ENCODE assay signal across 3 cellular contexts in genomic region chr3:148577579-148577978, GRCh38.
DNase-seq lines count a peak whose midpoint lies in the region; ATAC-seq, FAIRE-seq and TF ChIP-seq lines count a peak whose summit lies in the region.
"Not testable (repeated sequence)": the region's sequence is repeated elsewhere in the genome, so short reads cannot be mapped to it uniquely, and the experiment has no call there.

No MANE protein-coding gene starts in this region.

- ATAC-seq in A549, K562, HepG2: not testable (repeated sequence)

- H3K36me3 ChIP-seq in K562 (ENCODE audit: control insufficient read depth, insufficient read depth, low read length); HepG2 (replicated peaks in 1 of 2; ENCODE audit: control insufficient read depth in 1 of 2, insufficient read depth in 2 of 2, low read length in 2 of 2): not testable (repeated sequence)

- not testable (repeated sequence) for BruUV-seq in K562 (replicated peaks; lab: Mats Ljungman, UMichigan); HepG2 (replicated peaks; lab: Mats Ljungman, UMichigan)

- not testable (repeated sequence) for TF ChIP-seq CTCF in A549 (IDR thresholded peaks at IDR 0.05); K562 (IDR thresholded peaks at IDR 0.05 in 2 of 3, conservative IDR thresholded peaks at IDR 0.05 in 1 of 3; ENCODE audit: insufficient read depth in 2 of 3, low read depth in 1 of 3, low read length in 3 of 3); HepG2 (CRISPR knock-in tag; IDR thresholded peaks at IDR 0.05)

- intact Hi-C loops in K562 (cut with micrococcal nuclease); HepG2 (cut with micrococcal nuclease; ENCODE audit: unreplicated experiment): not testable (repeated sequence)

- not testable (repeated sequence) for TF ChIP-seq POLR2A in A549 (IDR thresholded peaks at IDR 0.05; ENCODE audit: low read length); K562 (conservative IDR thresholded peaks at IDR 0.05); HepG2 (IDR thresholded peaks at IDR 0.05; ENCODE audit: insufficient read depth in 1 of 2, low read depth in 2 of 2, low read length in 2 of 2)

- TF ChIP-seq RAD21 in A549 (conservative IDR thresholded peaks at IDR 0.05 in 1 of 2, IDR thresholded peaks at IDR 0.05 in 1 of 2); K562 (CRISPR knock-in tag; conservative IDR thresholded peaks at IDR 0.05 in 1 of 2, IDR thresholded peaks at IDR 0.05 in 1 of 2); HepG2 (CRISPR knock-in tag; IDR thresholded peaks at IDR 0.05): not testable (repeated sequence)

- not testable (repeated sequence) for DNase-seq in A549 (ENCODE audit: low read depth in 1 of 2, low spot score in 1 of 2); K562 (ENCODE audit: extremely low read depth in 1 of 4, low spot score in 3 of 4); HepG2 (ENCODE audit: low spot score)

- TF ChIP-seq EP300 in A549 (IDR thresholded peaks at IDR 0.05); K562 (IDR thresholded peaks at IDR 0.05; ENCODE audit: low read length); HepG2 (IDR thresholded peaks at IDR 0.05; ENCODE audit: low read depth in 2 of 2, low read length in 2 of 2); HepG2 (CRISPR knock-in tag; IDR thresholded peaks at IDR 0.05; ENCODE audit: borderline replicate concordance): not testable (repeated sequence)

- in situ Hi-C loops in K562 (cut with MboI); HepG2 (cut with HindIII; ENCODE audit: extremely low pct_ligation_motif_present, low pct_unique_long_range_greater_than_20kb): not testable (repeated sequence)

- H4K20me1 ChIP-seq in K562 (replicated peaks; ENCODE audit: control insufficient read depth, insufficient read depth, low read length); HepG2 (ENCODE audit: insufficient read depth, low read length): not testable (repeated sequence)

- H3K9me1 ChIP-seq in K562 (ENCODE audit: control insufficient read depth, insufficient read depth, low read length), result not testable (repeated sequence)

- CTCF ChIA-PET in A549 (lab: Yijun Ruan, JAX); K562 (lab: Yijun Ruan, JAX; ENCODE audit: low intra/inter-chr PET ratio); HepG2 (lab: Yijun Ruan, JAX; ENCODE audit: low intra/inter-chr PET ratio, low total read pairs): not testable (repeated sequence)

- not testable (repeated sequence) for H3K9ac ChIP-seq in K562 (ENCODE audit: insufficient read depth in 1 of 2, low read depth in 2 of 2, low read length in 2 of 2); HepG2 (ENCODE audit: insufficient read depth, low read depth, low read length)

- POLR2A ChIA-PET in A549 (lab: Yijun Ruan, JAX); K562 (lab: Yijun Ruan, JAX): not testable (repeated sequence)
- POLR2A ChIA-PET in HepG2 (lab: Yijun Ruan, JAX), result interaction anchor here (2.8 kb wide), 1 partner anchor 24 kb away, joined by 15 read pairs; no protein-coding TSS in a partner anchor

- not testable (repeated sequence) for H3K27ac ChIP-seq in A549; K562 (ENCODE audit: extremely low read depth, low read depth, low read length); HepG2 (ENCODE audit: extremely low read length, insufficient read depth, low read length)

- H3K79me2 ChIP-seq in K562 (ENCODE audit: control insufficient read depth, insufficient read depth, low read length); HepG2 (ENCODE audit: insufficient read depth, low read length): not testable (repeated sequence)

- H2AFZ ChIP-seq in K562 (ENCODE audit: low read depth, low read length); HepG2 (ENCODE audit: low read length): not testable (repeated sequence)

- H3K4me2 ChIP-seq in A549; K562 (ENCODE audit: insufficient read depth, low read length); HepG2 (ENCODE audit: low read depth, low read length): not testable (repeated sequence)

- H3K27me3 ChIP-seq in K562 (ENCODE audit: control insufficient read depth in 2 of 2, insufficient read depth in 2 of 2, low read length in 2 of 2); HepG2 (ENCODE audit: control insufficient read depth in 1 of 2, insufficient read depth in 2 of 2, low read length in 2 of 2): not testable (repeated sequence)

- not testable (repeated sequence) for FAIRE-seq in A549 (lab: Jason Lieb, UNC); K562 (lab: Jason Lieb, UNC); HepG2 (lab: Jason Lieb, UNC)

- H3K4me3 ChIP-seq in A549; K562; HepG2 (replicated peaks in 1 of 3; ENCODE audit: insufficient read depth in 1 of 3, low read depth in 2 of 3, low read length in 3 of 3): not testable (repeated sequence)

- 40% methylated on average over 3 of the region's 3 CpGs for WGBS in A549 (ENCODE audit: missing lambda C conversion rate)
- 0% methylated on average over 3 of the region's 3 CpGs for WGBS in K562 (ENCODE audit: insufficient coverage, low coverage, missing lambda C conversion rate)
- WGBS in HepG2 (ENCODE audit: low lambda C conversion rate), result 56% methylated on average over 3 of the region's 3 CpGs

- H3K4me1 ChIP-seq in A549; K562 (replicated peaks in 1 of 2; ENCODE audit: control insufficient read depth in 2 of 2, insufficient read depth in 2 of 2, low read length in 2 of 2); HepG2 (ENCODE audit: insufficient read depth, low read length): not testable (repeated sequence)

- not testable (repeated sequence) for H3K9me3 ChIP-seq in A549; K562 (replicated peaks; ENCODE audit: control insufficient read depth, insufficient read depth, low read depth, low read length); HepG2 (ENCODE audit: low read length)

TF ChIP-seq in A549, 52 proteins besides CTCF, POLR2A, EP300 and RAD21:
- peak; percentile 78 for TF ChIP-seq MAFK (IDR thresholded peaks at IDR 0.05; ENCODE audit: partially characterized antibody)

TF ChIP-seq in K562, 482 proteins besides CTCF, POLR2A, EP300 and RAD21:
- TF ChIP-seq ZNF316 (IDR thresholded peaks at IDR 0.05), result 0 out of 2 replicates have a peak, but pooled peaks have one; percentile 8

TF ChIP-seq in HepG2, 621 proteins besides CTCF, POLR2A, EP300 and RAD21:
- TF ChIP-seq MAFF (IDR thresholded peaks at IDR 0.05; ENCODE audit: low read depth, low read length) (peak; percentile 59; the same call in 1 of the 2 replicates), MAFK (conservative IDR thresholded peaks at IDR 0.05 in 1 of 2, IDR thresholded peaks at IDR 0.05 in 1 of 2; ENCODE audit: low read length in 2 of 2) (peak in 1 of 2 experiments; percentile 43; a peak in 1 of 4 replicates)
TF ChIP-seq in HepG2: peak in this region for 2; not testable (repeated sequence) for 619.
